Comparison of ENCODE assay signal across 30 cellular contexts in genomic region chr16:54847609-54848008, GRCh38.
"Had no signal": no experiment of that assay in that cellular context is flagged by ENCODE, and none has a peak within 500 bp of the region (broad histone marks: within the 10 kb centered on the region; RNA-seq: fewer than 3 reads in every experiment).

No MANE protein-coding gene starts in this region.

- H3K4me2 ChIP-seq: SK-N-SH had no signal

- H3K9ac ChIP-seq: SK-N-SH had no signal

- H3K4me1 ChIP-seq: ascending aorta, SJSA1 had no signal

- ATAC-seq: activated CD8-positive, alpha-beta T cell treated with anti-CD3 and anti-CD28 coated beads for 36 hours; activated T-cell treated with anti-CD3 and anti-CD28 coated beads, Interleukin-2, amount 50 U/mL, for 72 hours; activated T-helper 17 cell treated with anti-CD3 and anti-CD28 coated beads, Interleukin-2, amount 50 U/mL, for 72 hours; PC-3 had no signal

- H3K9me2 ChIP-seq: SK-N-SH had no signal

- DNase-seq: activated CD4-positive, alpha-beta T cell treated with anti-CD3 and anti-CD28 coated beads, Interleukin-2, amount 10 ng/mL, durations not matched to agents 24 days and 14 days; activated CD4-positive, alpha-beta T cell treated with anti-CD3 and anti-CD28 coated beads, Interleukin-2, amount 50 U/mL, for 4 hours; activated CD8-positive, alpha-beta T cell treated with anti-CD3 and anti-CD28 coated beads for 36 hours; activated gamma-delta T cell; activated naive CD4-positive, alpha-beta T cell treated with Interleukin-2 at 50 U/mL for 16 hours; activated naive CD8-positive, alpha-beta T cell treated with anti-CD3 and anti-CD28 coated beads, Interleukin-2, amount 10 ng/mL, durations not matched to agents 7 days and 5 days; activated T-cell treated with anti-CD3 and anti-CD28 coated beads, Interleukin-2, amount 50 U/mL, for 1 hour; activated T-cell treated with anti-CD3 and anti-CD28 coated beads, Interleukin-2, amount 50 U/mL, for 72 hours; amygdala; body of pancreas; caudate nucleus; cerebellar nuclear complex; NCI-H1048; NCI-H1436; NCI-H1694; NCI-H1930; NCI-H2081 treated with DMSO at 0.1 percent for 48 hours; NCI-H446 treated with DMSO at 0.1 percent for 48 hours; NCI-H524; NK-92 treated with Interleukin-12 subunit alpha and Interleukin-12 subunit beta, amount 100 ng/mL, for 24 hours; PC-3; SK-N-SH had no signal

- H3K36me3 ChIP-seq: ascending aorta, SJSA1 had no signal

- H3K4me1 Mint-ChIP-seq: activated CD4-positive, alpha-beta T cell treated with anti-CD3 and anti-CD28 coated beads, Interleukin-2, amount 10 ng/mL, durations not matched to agents 24 days and 14 days; activated naive CD4-positive, alpha-beta T cell treated with anti-CD3 and anti-CD28 coated beads, Interleukin-2, amount 50 U/mL, for 24 hours; activated naive CD8-positive, alpha-beta T cell treated with anti-CD3 and anti-CD28 coated beads, Interleukin-2, amount 10 ng/mL, durations not matched to agents 7 days and 5 days; activated T-helper 17 cell treated with anti-CD3 and anti-CD28 coated beads, Interleukin-2, amount 50 U/mL, for 72 hours had no signal

- H3K27me3 ChIP-seq: ascending aorta, body of pancreas, SJSA1 had no signal

- H3K4me3 ChIP-seq: ascending aorta, body of pancreas, SJSA1 had no signal

- FAIRE-seq: TTC549 had no signal

- H3K27me3 Mint-ChIP-seq: activated CD4-positive, alpha-beta T cell treated with anti-CD3 and anti-CD28 coated beads, Interleukin-2, amount 10 ng/mL, durations not matched to agents 24 days and 14 days; activated naive CD8-positive, alpha-beta T cell treated with anti-CD3 and anti-CD28 coated beads, Interleukin-2, amount 10 ng/mL, durations not matched to agents 7 days and 5 days had no signal

- H3K27ac Mint-ChIP-seq: activated CD4-positive, alpha-beta T cell treated with anti-CD3 and anti-CD28 coated beads, Interleukin-2, amount 10 ng/mL, durations not matched to agents 24 days and 14 days; activated CD8-positive, alpha-beta T cell treated with anti-CD3 and anti-CD28 coated beads for 36 hours; activated naive CD4-positive, alpha-beta T cell treated with anti-CD3 and anti-CD28 coated beads, Interleukin-2, amount 50 U/mL, for 24 hours; activated naive CD8-positive, alpha-beta T cell treated with anti-CD3 and anti-CD28 coated beads, Interleukin-2, amount 10 ng/mL, durations not matched to agents 7 days and 5 days; activated T-cell treated with anti-CD3 and anti-CD28 coated beads, Interleukin-2, amount 50 U/mL, for 72 hours; activated T-helper 17 cell treated with anti-CD3 and anti-CD28 coated beads, Interleukin-2, amount 50 U/mL, for 72 hours; T-helper 1 cell treated with Interleukin-12 subunit alpha and Interleukin-12 subunit beta and Interleukin-4 antibody, amounts not matched to agents 30 μg/mL and 1 μg/mL, for 36 hours; T-helper 2 cell treated with Interferon-gamma antibody and Interleukin-4, amounts not matched to agents 5 μg/mL and 100 μg/mL, for 36 hours had no signal

- H3K36me3 Mint-ChIP-seq: activated naive CD8-positive, alpha-beta T cell treated with anti-CD3 and anti-CD28 coated beads, Interleukin-2, amount 10 ng/mL, durations not matched to agents 7 days and 5 days had no signal

- H3K4me3 Mint-ChIP-seq: activated CD4-positive, alpha-beta T cell treated with anti-CD3 and anti-CD28 coated beads, Interleukin-2, amount 10 ng/mL, durations not matched to agents 24 days and 14 days; activated CD8-positive, alpha-beta T cell treated with anti-CD3 and anti-CD28 coated beads for 36 hours; activated naive CD4-positive, alpha-beta T cell treated with anti-CD3 and anti-CD28 coated beads, Interleukin-2, amount 50 U/mL, for 24 hours; activated naive CD8-positive, alpha-beta T cell treated with anti-CD3 and anti-CD28 coated beads, Interleukin-2, amount 10 ng/mL, durations not matched to agents 7 days and 5 days; activated T-cell treated with anti-CD3 and anti-CD28 coated beads, Interleukin-2, amount 50 U/mL, for 72 hours; activated T-helper 17 cell treated with anti-CD3 and anti-CD28 coated beads, Interleukin-2, amount 50 U/mL, for 72 hours; T-helper 1 cell treated with Interleukin-12 subunit alpha and Interleukin-12 subunit beta and Interleukin-4 antibody, amounts not matched to agents 30 μg/mL and 1 μg/mL, for 36 hours; T-helper 2 cell treated with Interferon-gamma antibody and Interleukin-4, amounts not matched to agents 5 μg/mL and 100 μg/mL, for 36 hours had no signal

- H3K9me3 Mint-ChIP-seq: activated CD4-positive, alpha-beta T cell treated with anti-CD3 and anti-CD28 coated beads, Interleukin-2, amount 10 ng/mL, durations not matched to agents 24 days and 14 days had no signal

- H3K27ac ChIP-seq: ascending aorta, RWPE1, SJSA1 had no signal

- H3K9me3 ChIP-seq: body of pancreas, SJSA1 had no signal
